ENCODE assay signal across 11 cellular contexts in genomic region chr1:25805863-25806225, GRCh38. TPM values are rescaled to one million over a fixed set of nuclear protein-coding genes. Genes with fewer than 3 reads are reported as not detected.
A peak's percentile ranks its signal among the peaks of the same experiment; 100 is the strongest.
DNase-seq lines count a peak whose midpoint lies in the region; ATAC-seq lines count a peak whose summit lies in the region.
"Had no signal": no experiment of that assay in that cellular context is flagged by ENCODE, and none has a peak within 500 bp of the region (broad histone marks: within the 10 kb centered on the region; RNA-seq: fewer than 3 reads in every experiment).

No MANE protein-coding gene starts in this region.

- intact Hi-C loops in naive thymus-derived CD4-positive, alpha-beta T cell (cut with micrococcal nuclease) = no loop called here

- H3K4me1 ChIP-seq in naive thymus-derived CD4-positive, alpha-beta T cell (ENCODE audit: control insufficient read depth in 2 of 2, insufficient read depth in 2 of 2, low read length in 2 of 2) = peaks cover 5 to 24% of the 10 kb centered on the region in 2 donors

- H3K36me3 Mint-ChIP-seq in activated CD4-positive, alpha-beta T cell treated with anti-CD3 and anti-CD28 coated beads, Interleukin-2, amount 10 ng/mL, durations not matched to agents 7 days and 5 days (ENCODE audit: low read depth) = no peaks in the 10 kb centered on the region
- H3K36me3 Mint-ChIP-seq in naive thymus-derived CD4-positive, alpha-beta T cell = peaks cover 0 to 25% (median 4%) of the 10 kb centered on the region in 5 donors

- no peaks in the 10 kb centered on the region for H3K9me3 ChIP-seq in naive thymus-derived CD4-positive, alpha-beta T cell (ENCODE audit: control insufficient read depth in 2 of 3, low read length in 3 of 3)

- peak overlapping the region in 12 of 21 experiments; percentile 23 to 73 (median 62) for H3K27ac ChIP-seq in skin epidermis
- H3K27ac ChIP-seq in naive thymus-derived CD4-positive, alpha-beta T cell (ENCODE audit: low read depth, low read length) = no peak overlapping the region

- ATAC-seq in left lobe of liver (peak; percentile 33), GM18517 (IDR thresholded peaks at IDR 0.05; ENCODE audit: unreplicated experiment) (no peak), HG03342 (IDR thresholded peaks at IDR 0.05; ENCODE audit: unreplicated experiment) (no peak)
- ATAC-seq in naive thymus-derived CD4-positive, alpha-beta T cell = no peak

- H3K27me3 Mint-ChIP-seq in activated CD4-positive, alpha-beta T cell treated with anti-CD3 and anti-CD28 coated beads, Interleukin-2, amount 10 ng/mL, durations not matched to agents 7 days and 5 days = peaks cover 3% of the 10 kb centered on the region
- peaks cover 0 to 23% (median 0%) of the 10 kb centered on the region in 5 donors for H3K27me3 Mint-ChIP-seq in naive thymus-derived CD4-positive, alpha-beta T cell
- H3K27me3 Mint-ChIP-seq: type B pancreatic cell had no signal

- CTCF ChIA-PET in activated CD4-positive, alpha-beta T cell treated with anti-CD3 and anti-CD28 coated beads, Interleukin-2, amount 10 ng/mL, durations not matched to agents 7 days and 5 days (lab: Charles Lee) = interaction anchor here (0.5 kb wide), 1 partner anchor 400 kb away, joined by 3 read pairs; no protein-coding TSS in a partner anchor
- CTCF ChIA-PET in naive thymus-derived CD4-positive, alpha-beta T cell (lab: Charles Lee) = interaction anchor here (8.7 kb wide), 1 partner anchor 195 kb away, joined by 106 read pairs; no protein-coding TSS in a partner anchor

- H3K9me3 Mint-ChIP-seq in activated CD4-positive, alpha-beta T cell treated with anti-CD3 and anti-CD28 coated beads, Interleukin-2, amount 10 ng/mL, durations not matched to agents 7 days and 5 days = no peaks in the 10 kb centered on the region
- H3K9me3 Mint-ChIP-seq in naive thymus-derived CD4-positive, alpha-beta T cell = no peaks in the 10 kb centered on the region
- H3K9me3 Mint-ChIP-seq: type B pancreatic cell had no signal

- H3K4me3 ChIP-seq in skin epidermis = no peak overlapping the region
- no peak overlapping the region for H3K4me3 ChIP-seq in naive thymus-derived CD4-positive, alpha-beta T cell (ENCODE audit: low read length)

- H3K27me3 ChIP-seq in naive thymus-derived CD4-positive, alpha-beta T cell (ENCODE audit: control insufficient read depth in 2 of 2, insufficient read depth in 2 of 2, low read length in 2 of 2) = no peaks in the 10 kb centered on the region

- POLR2A ChIA-PET in activated CD4-positive, alpha-beta T cell treated with anti-CD3 and anti-CD28 coated beads, Interleukin-2, amount 10 ng/mL, durations not matched to agents 7 days and 5 days (lab: Charles Lee) = no interaction called here
- POLR2A ChIA-PET in naive thymus-derived CD4-positive, alpha-beta T cell (lab: Charles Lee) = interaction anchor here (1.0 kb wide), 1 partner anchor 233 kb away, joined by 3 read pairs; no protein-coding TSS in a partner anchor

- no peak overlapping the region for H3K27ac Mint-ChIP-seq in activated CD4-positive, alpha-beta T cell treated with anti-CD3 and anti-CD28 coated beads, Interleukin-2, amount 10 ng/mL, durations not matched to agents 7 days and 5 days
- H3K27ac Mint-ChIP-seq in naive thymus-derived CD4-positive, alpha-beta T cell = peak overlapping the region in 1 of 9 donors; percentile 12
- H3K27ac Mint-ChIP-seq: type B pancreatic cell had no signal

- H3K36me3 ChIP-seq in naive thymus-derived CD4-positive, alpha-beta T cell (ENCODE audit: control insufficient read depth in 2 of 3, insufficient read depth in 3 of 3, low read length in 3 of 3) = peaks cover 0 to 54% (median 0%) of the 10 kb centered on the region in 3 experiments

- DNase-seq in EL (peak; percentile 40), dermis blood vessel endothelial cell (peak; percentile 74), left lobe of liver (ENCODE audit: low spot score) (no peak)
- no peak for DNase-seq in activated CD4-positive, alpha-beta T cell treated with anti-CD3 and anti-CD28 coated beads, Interleukin-2, amount 10 ng/mL, durations not matched to agents 7 days and 5 days
- DNase-seq in naive thymus-derived CD4-positive, alpha-beta T cell = no peak
- DNase-seq: Calu3, MV-4-11 had no signal

- H3K4me3 Mint-ChIP-seq in activated CD4-positive, alpha-beta T cell treated with anti-CD3 and anti-CD28 coated beads, Interleukin-2, amount 10 ng/mL, durations not matched to agents 7 days and 5 days = no peak overlapping the region
- H3K4me3 Mint-ChIP-seq in naive thymus-derived CD4-positive, alpha-beta T cell = no peak overlapping the region
- H3K4me3 Mint-ChIP-seq: type B pancreatic cell had no signal

- H3K4me1 Mint-ChIP-seq in activated CD4-positive, alpha-beta T cell treated with anti-CD3 and anti-CD28 coated beads, Interleukin-2, amount 10 ng/mL, durations not matched to agents 7 days and 5 days = peaks cover 30% of the 10 kb centered on the region
- peaks cover 15 to 49% (median 44%) of the 10 kb centered on the region in 7 donors for H3K4me1 Mint-ChIP-seq in naive thymus-derived CD4-positive, alpha-beta T cell

RNA-seq across cellular contexts. Expression of gene SELENON, which starts 5.9 kb away (rescaled TPM):
- 34.7 and 100 TPM in 2 replicates for total RNA-seq in dermis blood vessel endothelial cell
- 13.5 TPM for total RNA-seq in left lobe of liver
- 10 to 100 TPM; 13.7 to 14.4 TPM for total RNA-seq in activated CD4-positive, alpha-beta T cell treated with anti-CD3 and anti-CD28 coated beads, Interleukin-2, amount 10 ng/mL, durations not matched to agents 7 days and 5 days
- 10 to 100 TPM; 11.9 to 27.7 (median 25.8) TPM for total RNA-seq in naive thymus-derived CD4-positive, alpha-beta T cell
- polyA plus RNA-seq in naive thymus-derived CD4-positive, alpha-beta T cell = 1 to 10 TPM; 2.6 to 5.6 TPM

RNA-seq across cellular contexts. Expression of gene MTFR1L, which starts 13.9 kb away (rescaled TPM):
- 27.4 and 34.7 TPM in 2 replicates for total RNA-seq in dermis blood vessel endothelial cell
- 52.7 TPM for total RNA-seq in left lobe of liver
- 10 to 100 TPM; 38.9 to 42.1 TPM for total RNA-seq in activated CD4-positive, alpha-beta T cell treated with anti-CD3 and anti-CD28 coated beads, Interleukin-2, amount 10 ng/mL, durations not matched to agents 7 days and 5 days
- 10 to 100 TPM; 39.6 to 60.2 (median 42.3) TPM for total RNA-seq in naive thymus-derived CD4-positive, alpha-beta T cell
- 10 to 100 TPM; 42.4 to 51.2 TPM for polyA plus RNA-seq in naive thymus-derived CD4-positive, alpha-beta T cell

RNA-seq across cellular contexts. Expression of gene AUNIP, which starts 53.4 kb away (rescaled TPM):
- total RNA-seq in dermis blood vessel endothelial cell = 2.0 and 5.2 TPM in 2 replicates
- total RNA-seq in left lobe of liver = not detected
- total RNA-seq in activated CD4-positive, alpha-beta T cell treated with anti-CD3 and anti-CD28 coated beads, Interleukin-2, amount 10 ng/mL, durations not matched to agents 7 days and 5 days = 1 to 10 TPM; 6.7 to 8.1 TPM
- 1 to 10 TPM in 1 of 5 experiments, under 1 TPM in 1, not detected in 3; 0.83 to 4.3 TPM for total RNA-seq in naive thymus-derived CD4-positive, alpha-beta T cell
- polyA plus RNA-seq in naive thymus-derived CD4-positive, alpha-beta T cell = not detected

Comparison
In these comparisons a context has a peak if more than half of its experiments do, and no peak if none do; other contexts are left out.
1. DNase-seq: peak in EL (single experiment) and dermis blood vessel endothelial cell (single experiment); none in left lobe of liver (single experiment), activated CD4-positive, alpha-beta T cell treated with anti-CD3 and anti-CD28 coated beads, Interleukin-2, amount 10 ng/mL, durations not matched to agents 7 days and 5 days (single experiment) and naive thymus-derived CD4-positive, alpha-beta T cell (0 of 9).